Comparison of ENCODE assay signal across 9 cellular contexts in genomic region chr15:45135705-45136377, GRCh38. TPM values are rescaled to one million over a fixed set of nuclear protein-coding genes. Genes with fewer than 3 reads are reported as not detected.
DNase-seq lines count a peak whose midpoint lies in the region; ATAC-seq and TF ChIP-seq lines count a peak whose summit lies in the region.
"Not testable (repeated sequence)": the region's sequence is repeated elsewhere in the genome, so short reads cannot be mapped to it uniquely, and the experiment has no call there.
"Had no signal": no experiment of that assay in that cellular context is flagged by ENCODE, and none has a peak within 500 bp of the region (broad histone marks: within the 10 kb centered on the region; RNA-seq: fewer than 3 reads in every experiment).

No MANE protein-coding gene starts in this region.

- H3K27me3 Mint-ChIP-seq in WTC11 (ENCODE audit: low read depth) (peaks cover 74% of the 10 kb centered on the region), naive B cell (peaks cover 45 to 70% (median 63%) of the 10 kb centered on the region in 3 donors)
- peaks cover 25% of the 10 kb centered on the region for H3K27me3 Mint-ChIP-seq in activated T-helper 17 cell treated with anti-CD3 and anti-CD28 coated beads, Interleukin-2, amount 50 U/mL, for 72 hours
- H3K27me3 Mint-ChIP-seq in effector memory CD8-positive, alpha-beta T cell: peaks cover 53 to 61% of the 10 kb centered on the region in 2 donors

- not testable (repeated sequence) for H3K36me3 Mint-ChIP-seq in WTC11; activated T-helper 17 cell treated with anti-CD3 and anti-CD28 coated beads, Interleukin-2, amount 50 U/mL, for 72 hours (ENCODE audit: low read depth); effector memory CD8-positive, alpha-beta T cell (ENCODE audit: insufficient read depth)
- H3K36me3 Mint-ChIP-seq in naive B cell: peaks cover 0 to 13% of the 10 kb centered on the region in 2 donors

- H3K9ac ChIP-seq in ES-I3 (ENCODE audit: low read depth, low read length): peak overlapping the region; percentile 25; the same call in 1 of the 2 replicates

- not testable (repeated sequence) for H3K27me3 ChIP-seq in right cardiac atrium (ENCODE audit: control insufficient read depth, insufficient read depth)
- H3K27me3 ChIP-seq in psoas muscle (ENCODE audit: insufficient read depth in 3 of 3, low read length in 2 of 3): peaks cover 0 to 38% (median 16%) of the 10 kb centered on the region in 3 donors

- not testable (repeated sequence) for H3K4me1 ChIP-seq in ES-I3 (ENCODE audit: insufficient read depth, low read length); right cardiac atrium (ENCODE audit: control insufficient read depth, insufficient read depth, low read length); psoas muscle

- H3K4me3 Mint-ChIP-seq in WTC11: peak overlapping the region; percentile 63
- peak overlapping the region; percentile 45 for H3K4me3 Mint-ChIP-seq in activated T-helper 17 cell treated with anti-CD3 and anti-CD28 coated beads, Interleukin-2, amount 50 U/mL, for 72 hours
- peak overlapping the region in 1 of 2 donors; percentile 78 for H3K4me3 Mint-ChIP-seq in effector memory CD8-positive, alpha-beta T cell
- peak overlapping the region in 7 of 8 donors; percentile 25 to 90 (median 68) for H3K4me3 Mint-ChIP-seq in naive B cell

- not testable (repeated sequence) for H3K36me3 ChIP-seq in ES-I3 (ENCODE audit: insufficient read depth, low read length); psoas muscle (ENCODE audit: insufficient read depth in 1 of 2, low read depth in 1 of 2)

- not testable (repeated sequence) for DNase-seq in WTC11 (ENCODE audit: low spot score); effector memory CD8-positive, alpha-beta T cell; right cardiac atrium; naive B cell; psoas muscle

- POLR2A ChIA-PET in WTC11 (lab: Charles Lee): interaction anchor here (1.1 kb wide), 1 partner anchor 19 kb away, joined by 5 read pairs; no protein-coding TSS in a partner anchor

- 19% methylated on average over 9 of the region's 37 CpGs for WGBS in right cardiac atrium
- WGBS in psoas muscle, 3 donors: 6 to 12% (median 8%) methylated on average over 8 to 11 of the region's 37 CpGs

- H3K4me3 ChIP-seq in right cardiac atrium (ENCODE audit: low read length); psoas muscle: not testable (repeated sequence)

- TF ChIP-seq CTCF in WTC11 (IDR thresholded peaks at IDR 0.05); psoas muscle (IDR thresholded peaks at IDR 0.05): not testable (repeated sequence)

- CTCF ChIA-PET in WTC11 (lab: Charles Lee): interaction anchor here (1.1 to 11.0 kb wide), 7 partner anchors 9 to 266 kb away, joined by 3 to 231 read pairs (median 6); partner anchors contain the start of genes DUOX2 and DUOXA2

- ATAC-seq in WTC11: not testable (repeated sequence)
- peak; percentile 18 for ATAC-seq in activated T-helper 17 cell treated with anti-CD3 and anti-CD28 coated beads, Interleukin-2, amount 50 U/mL, for 72 hours (replicated peaks)
- ATAC-seq in effector memory CD8-positive, alpha-beta T cell (replicated peaks): peak; percentile 14
- ATAC-seq in right cardiac atrium (peak; percentile 9 to 20), naive B cell (ENCODE audit: low read depth in 2 of 2) (peak in 1 of 2 donors; percentile 29), psoas muscle (peak in 3 of 4 donors; percentile 4 to 36 (median 29))

- not testable (repeated sequence) for H3K27ac ChIP-seq in right cardiac atrium (ENCODE audit: low read length); psoas muscle

- not testable (repeated sequence) for H3K27ac Mint-ChIP-seq in WTC11; activated T-helper 17 cell treated with anti-CD3 and anti-CD28 coated beads, Interleukin-2, amount 50 U/mL, for 72 hours; effector memory CD8-positive, alpha-beta T cell
- H3K27ac Mint-ChIP-seq in naive B cell: peak overlapping the region in 2 of 6 donors; percentile 50 to 54

- not testable (repeated sequence) for H3K4me1 Mint-ChIP-seq in WTC11; activated T-helper 17 cell treated with anti-CD3 and anti-CD28 coated beads, Interleukin-2, amount 50 U/mL, for 72 hours; effector memory CD8-positive, alpha-beta T cell (ENCODE audit: low read depth in 2 of 2)
- peaks cover 16 to 17% (median 17%) of the 10 kb centered on the region in 3 donors for H3K4me1 Mint-ChIP-seq in naive B cell

- H3K9me3 ChIP-seq in ES-I3 (ENCODE audit: control insufficient read depth, insufficient read depth, low read length); right cardiac atrium (ENCODE audit: control insufficient read depth, low read length); psoas muscle: not testable (repeated sequence)

- intact Hi-C loops in right cardiac atrium (cut with DNase I); psoas muscle (cut with DNase I): not testable (repeated sequence)

- H3K9me3 Mint-ChIP-seq in WTC11; activated T-helper 17 cell treated with anti-CD3 and anti-CD28 coated beads, Interleukin-2, amount 50 U/mL, for 72 hours; effector memory CD8-positive, alpha-beta T cell; naive B cell: not testable (repeated sequence)

RNA-seq across cellular contexts. Expression of gene DUOX1, which starts 6.0 kb away (rescaled TPM):
- total RNA-seq in WTC11 (2021) (1.3 to 2.1 TPM (median 1.3 TPM) in 3 replicates), right cardiac atrium (1 to 10 TPM; 1.9 to 6.1 (median 3.6) TPM), psoas muscle (under 1 TPM; 0.46 to 0.94 (median 0.59) TPM)
- total RNA-seq in activated T-helper 17 cell treated with anti-CD3 and anti-CD28 coated beads, Interleukin-2, amount 50 U/mL, for 72 hours: under 1 TPM; 0.06 to 0.42 TPM
- polyA plus RNA-seq in right cardiac atrium (2.0 TPM), naive B cell (ENCODE audit: low read depth in 6 of 6) (1 to 10 TPM in 3 of 6 donors, under 1 TPM in 3; 0.29 to 4.2 (median 1.3) TPM), psoas muscle (under 1 TPM; 0.03 to 0.18 (median 0.17) TPM)

RNA-seq across cellular contexts. Expression of gene DUOXA1, which starts 6.2 kb away (rescaled TPM):
- 0.09 to 0.62 TPM (median 0.50 TPM) in 3 replicates for total RNA-seq in WTC11 (2021)
- under 1 TPM in 1 of 2 donors, not detected in 1; 0.58 TPM for total RNA-seq in activated T-helper 17 cell treated with anti-CD3 and anti-CD28 coated beads, Interleukin-2, amount 50 U/mL, for 72 hours
- 1 to 10 TPM in 3 of 4 donors, under 1 TPM in 1; 0.72 to 2.1 (median 1.7) TPM for total RNA-seq in right cardiac atrium
- 1.2 TPM for polyA plus RNA-seq in right cardiac atrium
- polyA plus RNA-seq in naive B cell (ENCODE audit: low read depth in 6 of 6): not detected
- total RNA-seq in psoas muscle: under 1 TPM in 2 of 4 donors, not detected in 2; 0.44 to 0.56 TPM
- under 1 TPM in 2 of 3 donors, not detected in 1; 0.04 to 0.05 TPM for polyA plus RNA-seq in psoas muscle
- polyA plus RNA-seq: IgD-negative memory B cell had no signal

RNA-seq across cellular contexts. Expression of gene DUOXA2, which starts 21.7 kb away (rescaled TPM):
- total RNA-seq in WTC11 (2021): 0.11 TPM in 1 of 3 replicates, not detected in the others
- under 1 TPM in 1 of 2 donors, not detected in 1; 0.13 TPM for total RNA-seq in activated T-helper 17 cell treated with anti-CD3 and anti-CD28 coated beads, Interleukin-2, amount 50 U/mL, for 72 hours
- not detected for total RNA-seq in right cardiac atrium
- polyA plus RNA-seq in right cardiac atrium: 0.05 TPM
- not detected for polyA plus RNA-seq in naive B cell (ENCODE audit: low read depth in 6 of 6)
- total RNA-seq in psoas muscle: not detected
- polyA plus RNA-seq in psoas muscle: under 1 TPM in 1 of 3 donors, not detected in 2; 0.11 TPM
- total RNA-seq: HT-29 had no signal
- polyA plus RNA-seq: IgD-negative memory B cell had no signal

RNA-seq across cellular contexts. Expression of gene DUOX2, which starts 21.9 kb away (rescaled TPM):
- total RNA-seq in WTC11 (2021) (0.13 to 0.27 TPM (median 0.14 TPM) in 3 replicates), right cardiac atrium (under 1 TPM; 0.39 to 0.63 (median 0.43) TPM), psoas muscle (under 1 TPM in 2 of 4 donors, not detected in 2; 0.04 to 0.73 TPM)
- total RNA-seq in activated T-helper 17 cell treated with anti-CD3 and anti-CD28 coated beads, Interleukin-2, amount 50 U/mL, for 72 hours: under 1 TPM in 1 of 2 donors, not detected in 1; 0.21 TPM
- polyA plus RNA-seq in right cardiac atrium (0.41 TPM), naive B cell (ENCODE audit: low read depth in 6 of 6) (under 1 TPM in 1 of 6 donors, not detected in 5; 0.08 TPM), psoas muscle (under 1 TPM; 0.01 to 0.06 (median 0.01) TPM)
- polyA plus RNA-seq: IgD-negative memory B cell had no signal

RNA-seq across cellular contexts. Expression of gene SHF, which starts 51.9 kb away (rescaled TPM):
- total RNA-seq in WTC11 (2021): 30.6 to 33.1 TPM (median 31.0 TPM) in 3 replicates
- 100 to 1,000 TPM in 1 of 2 donors, 1 to 10 TPM in 1; 2.7 to 111 TPM for total RNA-seq in activated T-helper 17 cell treated with anti-CD3 and anti-CD28 coated beads, Interleukin-2, amount 50 U/mL, for 72 hours
- total RNA-seq in right cardiac atrium: 10 to 100 TPM in 2 of 4 donors, 1 to 10 TPM in 2; 8.1 to 13.2 (median 10.6) TPM
- polyA plus RNA-seq in right cardiac atrium: 8.8 TPM
- 1 to 10 TPM in 4 of 6 donors, under 1 TPM in 2; 0.77 to 3.2 (median 1.8) TPM for polyA plus RNA-seq in naive B cell (ENCODE audit: low read depth in 6 of 6)
- 1 to 10 TPM; 1.4 to 4.0 (median 2.1) TPM for total RNA-seq in psoas muscle
- 1 to 10 TPM in 2 of 3 donors, under 1 TPM in 1; 0.73 to 2.0 (median 1.7) TPM for polyA plus RNA-seq in psoas muscle
